In the genomic region with DNA sequence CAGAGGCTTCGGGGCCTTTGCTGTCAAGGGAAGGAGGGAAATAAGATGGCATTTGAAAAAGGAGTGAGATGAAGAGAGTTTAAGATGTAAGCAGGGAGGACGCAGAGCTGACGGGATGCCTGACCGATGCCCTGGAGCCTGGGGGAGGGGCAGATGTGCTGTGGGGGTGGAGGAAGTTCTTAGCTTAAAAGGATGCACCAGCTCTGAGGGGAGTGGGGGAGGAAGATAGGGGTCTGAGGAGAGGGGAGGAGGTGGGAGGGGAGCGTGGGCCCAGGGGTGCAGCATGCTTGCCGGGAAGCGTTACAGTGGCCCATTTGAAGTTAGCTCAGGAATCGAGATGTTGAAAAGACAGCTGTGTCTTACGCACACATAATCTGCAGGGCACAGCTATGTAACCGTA, we compare ENCODE assay signal across 14 cellular contexts.
"Had no signal": no experiment of that assay in that cellular context is flagged by ENCODE, and none has a peak within 500 bp of the region (broad histone marks: within the 10 kb centered on the region; RNA-seq: fewer than 3 reads in every experiment).

No MANE protein-coding gene starts in this region.

- ATAC-seq: activated CD4-positive, alpha-beta T cell treated with anti-CD3 and anti-CD28 coated beads for 36 hours; esophagus mucosa; left lobe of liver; natural killer cell treated with Interleukin-12 subunit alpha and Interleukin-12 subunit beta and Interleukin-15 and Interleukin-18, amount 100 ng/mL, for 72 hours had no signal

- H3K9me3 Mint-ChIP-seq: natural killer cell treated with Interleukin-12 subunit alpha and Interleukin-12 subunit beta and Interleukin-15 and Interleukin-18, amount 100 ng/mL, for 72 hours had no signal

- H3K36me3 ChIP-seq: adrenal gland, ovary, tibial artery had no signal

- H3K4me1 ChIP-seq: adrenal gland had no signal

- H3K27ac ChIP-seq: adrenal gland, ovary, tibial artery, VCaP had no signal

- H3K9me3 ChIP-seq: adrenal gland, ovary, tibial artery had no signal

- DNase-seq: activated CD4-positive, alpha-beta T cell treated with anti-CD3 and anti-CD28 coated beads for 36 hours; activated naive CD4-positive, alpha-beta T cell treated with anti-CD3 and anti-CD28 coated beads, Interleukin-2, amount 50 U/mL, for 16 hours; adrenal gland; central memory CD4-positive, alpha-beta T cell; dermis blood vessel endothelial cell; mammary epithelial cell; ovary; stimulated activated CD4-positive, alpha-beta T cell treated with anti-CD3 and anti-CD28 coated beads, Interleukin-15, amount 100 ng/mL, for 24 hours; stimulated activated CD4-positive, alpha-beta T cell treated with anti-CD3 and anti-CD28 coated beads, Interleukin-4, amount 100 ng/mL, for 24 hours; tibial artery had no signal

- H3K4me3 Mint-ChIP-seq: activated CD4-positive, alpha-beta T cell treated with anti-CD3 and anti-CD28 coated beads for 36 hours; natural killer cell treated with Interleukin-12 subunit alpha and Interleukin-12 subunit beta and Interleukin-15 and Interleukin-18, amount 100 ng/mL, for 72 hours had no signal

- H3K27ac Mint-ChIP-seq: activated CD4-positive, alpha-beta T cell treated with anti-CD3 and anti-CD28 coated beads for 36 hours; natural killer cell treated with Interleukin-12 subunit alpha and Interleukin-12 subunit beta and Interleukin-15 and Interleukin-18, amount 100 ng/mL, for 72 hours had no signal

- H3K4me3 ChIP-seq: adrenal gland, ovary, tibial artery had no signal

- H3K27me3 ChIP-seq: adrenal gland, ovary had no signal

- H3K36me3 Mint-ChIP-seq: natural killer cell treated with Interleukin-12 subunit alpha and Interleukin-12 subunit beta and Interleukin-15 and Interleukin-18, amount 100 ng/mL, for 72 hours had no signal

- H3K27me3 Mint-ChIP-seq: activated CD4-positive, alpha-beta T cell treated with anti-CD3 and anti-CD28 coated beads for 36 hours had no signal
